ENCODE assay signal across 27 cellular contexts in genomic region chr18:37561986-37562385, GRCh38. TPM values are rescaled to one million over a fixed set of nuclear protein-coding genes. Genes with fewer than 3 reads are reported as not detected.
"Had no signal": no experiment of that assay in that cellular context is flagged by ENCODE, and none has a peak within 500 bp of the region (broad histone marks: within the 10 kb centered on the region; RNA-seq: fewer than 3 reads in every experiment).

No MANE protein-coding gene starts in this region.

- DNase-seq: activated CD4-positive, alpha-beta memory T cell treated with anti-CD3 and anti-CD28 coated beads, Interleukin-2, amount 10 ng/mL, durations not matched to agents 7 days and 5 days; activated CD4-positive, alpha-beta T cell treated with anti-CD3 and anti-CD28 coated beads, Interleukin-2, amount 50 U/mL, for 1 hour; activated CD4-positive, CD25-positive, alpha-beta regulatory T cell; activated gamma-delta T cell; activated naive CD4-positive, alpha-beta T cell treated with anti-CD3 and anti-CD28 coated beads for 36 hours; activated T-cell treated with anti-CD3 and anti-CD28 coated beads for 4 hours; activated T-cell treated with anti-CD3 and anti-CD28 coated beads, Interleukin-2, amount 50 U/mL, for 48 hours; amygdala; colonic mucosa; Kasumi-1; NCI-H1048; NCI-H1930; NCI-H2107; NCI-H510A treated with DMSO at 0.1 percent for 48 hours; NCI-H774; NK-92 treated with Interleukin-12 subunit alpha and Interleukin-12 subunit beta, amount 100 ng/mL, for 24 hours; OCI-M1; RPMI8226; T-cell; T-helper 2 cell had no signal

- ATAC-seq: activated T-helper 17 cell treated with anti-CD3 and anti-CD28 coated beads, Interleukin-2, amount 50 U/mL, for 72 hours; Panc1; Right ventricle myocardium inferior; T-cell had no signal

- H3K4me1 Mint-ChIP-seq: activated T-helper 17 cell treated with anti-CD3 and anti-CD28 coated beads, Interleukin-2, amount 50 U/mL, for 72 hours had no signal

- H3K4me3 Mint-ChIP-seq: activated CD4-positive, alpha-beta memory T cell treated with anti-CD3 and anti-CD28 coated beads, Interleukin-2, amount 10 ng/mL, durations not matched to agents 7 days and 5 days; activated naive CD4-positive, alpha-beta T cell treated with anti-CD3 and anti-CD28 coated beads for 36 hours; activated naive CD8-positive, alpha-beta T cell; activated T-helper 17 cell treated with anti-CD3 and anti-CD28 coated beads, Interleukin-2, amount 50 U/mL, for 72 hours; T-cell had no signal

- H3K4me3 ChIP-seq: colonic mucosa, SK-N-MC had no signal

- H3K4me1 ChIP-seq: colonic mucosa had no signal

- H3K9me3 ChIP-seq: colonic mucosa had no signal

- H3K27ac ChIP-seq: colonic mucosa, SK-N-MC, VCaP had no signal

- H3K9me3 Mint-ChIP-seq: activated CD4-positive, alpha-beta memory T cell treated with anti-CD3 and anti-CD28 coated beads, Interleukin-2, amount 10 ng/mL, durations not matched to agents 7 days and 5 days; activated naive CD4-positive, alpha-beta T cell treated with anti-CD3 and anti-CD28 coated beads for 36 hours; activated T-helper 17 cell treated with anti-CD3 and anti-CD28 coated beads, Interleukin-2, amount 50 U/mL, for 72 hours; T-cell had no signal

- H3K36me3 ChIP-seq: colonic mucosa had no signal

- H3K36me3 Mint-ChIP-seq: activated naive CD8-positive, alpha-beta T cell; T-cell had no signal

- H3K27ac Mint-ChIP-seq: activated CD4-positive, alpha-beta memory T cell treated with anti-CD3 and anti-CD28 coated beads, Interleukin-2, amount 10 ng/mL, durations not matched to agents 7 days and 5 days; activated naive CD4-positive, alpha-beta T cell treated with anti-CD3 and anti-CD28 coated beads for 36 hours; activated naive CD8-positive, alpha-beta T cell; activated T-helper 17 cell treated with anti-CD3 and anti-CD28 coated beads, Interleukin-2, amount 50 U/mL, for 72 hours; T-cell had no signal

RNA-seq across cellular contexts. Expression of gene CELF4, which starts 3.6 kb away (rescaled TPM):
- total RNA-seq: activated CD4-positive, alpha-beta memory T cell treated with anti-CD3 and anti-CD28 coated beads, Interleukin-2, amount 10 ng/mL, durations not matched to agents 7 days and 5 days; activated CD8-positive, alpha-beta memory T cell treated with anti-CD3 and anti-CD28 coated beads for 36 hours; activated naive CD4-positive, alpha-beta T cell treated with anti-CD3 and anti-CD28 coated beads for 36 hours; activated T-helper 17 cell treated with anti-CD3 and anti-CD28 coated beads, Interleukin-2, amount 50 U/mL, for 72 hours; Right ventricle myocardium inferior; T-cell had no signal
